ENCODE assay signal across 8 cellular contexts in the genomic region with DNA sequence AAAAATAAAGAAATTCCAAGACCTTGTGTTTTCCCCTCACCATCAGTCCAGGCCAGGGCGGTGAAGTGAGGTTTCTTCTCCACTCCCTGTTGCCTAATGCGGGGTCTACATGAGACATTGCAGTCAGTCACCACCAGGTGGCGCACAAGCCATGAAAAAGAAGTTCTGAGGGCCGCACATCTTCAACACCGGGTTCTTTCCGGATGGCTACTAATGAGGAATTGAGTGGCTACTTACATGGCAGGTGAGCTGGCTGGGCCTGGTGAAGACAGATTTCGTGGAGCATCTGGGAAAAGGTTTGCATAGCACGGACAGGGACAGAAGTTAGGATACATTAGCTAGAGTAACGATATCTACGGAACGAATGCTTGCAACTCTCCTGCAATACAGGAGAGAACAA. TPM values are rescaled to one million over a fixed set of nuclear protein-coding genes. Genes with fewer than 3 reads are reported as not detected.
DNase-seq lines count a peak whose midpoint lies in the region; ATAC-seq and TF ChIP-seq lines count a peak whose summit lies in the region.

No MANE protein-coding gene starts in this region.

- no peaks in the 10 kb centered on the region for H3K36me3 Mint-ChIP-seq in activated naive CD4-positive, alpha-beta T cell treated with anti-CD3 and anti-CD28 coated beads, Interleukin-2, amount 10 ng/mL, durations not matched to agents 7 days and 5 days

- H3K9ac ChIP-seq in parathyroid adenoma, result no peak overlapping the region

- no peaks in the 10 kb centered on the region for H3K79me2 ChIP-seq in parathyroid adenoma

- H3K4me3 Mint-ChIP-seq in activated naive CD4-positive, alpha-beta T cell treated with anti-CD3 and anti-CD28 coated beads, Interleukin-2, amount 10 ng/mL, durations not matched to agents 7 days and 5 days, result no peak overlapping the region

- H3K9me3 ChIP-seq in parathyroid adenoma (ENCODE audit: control insufficient read depth, low read length) (no peaks in the 10 kb centered on the region), upper lobe of right lung (no peaks in the 10 kb centered on the region)

- H3K4me3 ChIP-seq in parathyroid adenoma (ENCODE audit: low read depth, low read length) (no peak overlapping the region), upper lobe of right lung (no peak overlapping the region)

- no peak overlapping the region for H3K4me2 ChIP-seq in parathyroid adenoma (ENCODE audit: low read length)

- H3K27me3 ChIP-seq in parathyroid adenoma (ENCODE audit: control insufficient read depth, insufficient read depth, low read length) (no peaks in the 10 kb centered on the region), upper lobe of right lung (peaks cover 29% of the 10 kb centered on the region)

- ATAC-seq in upper lobe of right lung (peak; percentile 64), GM21447 (IDR thresholded peaks at IDR 0.05; ENCODE audit: unreplicated experiment) (no peak)

- H3K36me3 ChIP-seq in parathyroid adenoma (ENCODE audit: control insufficient read depth, insufficient read depth, low read length) (no peaks in the 10 kb centered on the region), upper lobe of right lung (no peaks in the 10 kb centered on the region)

- intact Hi-C loops in upper lobe of right lung (cut with DNase I), result loop anchor here (10.0 kb wide), 2 partner anchors 132 to 402 kb away; no protein-coding TSS in a partner anchor

- CTCF ChIA-PET in activated naive CD4-positive, alpha-beta T cell treated with anti-CD3 and anti-CD28 coated beads, Interleukin-2, amount 10 ng/mL, durations not matched to agents 7 days and 5 days (lab: Charles Lee), result interaction anchor here (0.7 to 15.6 kb wide), 22 partner anchors 9 to 1715 kb away, joined by 3 to 270 read pairs (median 4); no protein-coding TSS in a partner anchor

- no peaks in the 10 kb centered on the region for H3K9me3 Mint-ChIP-seq in activated naive CD4-positive, alpha-beta T cell treated with anti-CD3 and anti-CD28 coated beads, Interleukin-2, amount 10 ng/mL, durations not matched to agents 7 days and 5 days

- peak; percentile 83 for DNase-seq in GM03348 (ENCODE audit: low spot score)
- peak; percentile 68 for DNase-seq in NCI-H1092 (lab: John Stamatoyannopoulos, UW)
- DNase-seq in SK-N-DZ (ENCODE audit: low spot score), result peak; percentile 82
- DNase-seq in activated naive CD4-positive, alpha-beta T cell treated with anti-CD3 and anti-CD28 coated beads, Interleukin-2, amount 10 ng/mL, durations not matched to agents 7 days and 5 days, result peak; percentile 89
- peak; percentile 77 for DNase-seq in germinal center (ENCODE audit: low spot score)
- DNase-seq in upper lobe of right lung, result peak; percentile 90

- H3K4me1 ChIP-seq in parathyroid adenoma (no peaks in the 10 kb centered on the region), upper lobe of right lung (peaks cover 14% of the 10 kb centered on the region)

- H3K27me3 Mint-ChIP-seq in activated naive CD4-positive, alpha-beta T cell treated with anti-CD3 and anti-CD28 coated beads, Interleukin-2, amount 10 ng/mL, durations not matched to agents 7 days and 5 days, result peaks cover 33% of the 10 kb centered on the region

- no peak overlapping the region for H3K27ac ChIP-seq in parathyroid adenoma
- no peak overlapping the region for H3K27ac ChIP-seq in upper lobe of right lung

- no peak overlapping the region for H3K27ac Mint-ChIP-seq in activated naive CD4-positive, alpha-beta T cell treated with anti-CD3 and anti-CD28 coated beads, Interleukin-2, amount 10 ng/mL, durations not matched to agents 7 days and 5 days

- TF ChIP-seq CTCF in parathyroid adenoma (IDR thresholded peaks at IDR 0.05) (peak; percentile 78), upper lobe of right lung (IDR thresholded peaks at IDR 0.05) (peak; percentile 94)

- H3K4me1 Mint-ChIP-seq in activated naive CD4-positive, alpha-beta T cell treated with anti-CD3 and anti-CD28 coated beads, Interleukin-2, amount 10 ng/mL, durations not matched to agents 7 days and 5 days, result peaks cover 29% of the 10 kb centered on the region

- H2AFZ ChIP-seq in parathyroid adenoma, result no peak overlapping the region

RNA-seq across cellular contexts. Expression of gene S100A11, which starts 15.8 kb away (rescaled TPM):
- 34.7 and 36.6 TPM in 2 replicates for polyA plus RNA-seq in SK-N-DZ (2014; cell fraction: cytosol; rRNA removed)
- polyA plus RNA-seq in SK-N-DZ (2014; cell fraction: nucleus; rRNA removed), result 2.8 and 5.4 TPM in 2 replicates
- 522 TPM for total RNA-seq in upper lobe of right lung

RNA-seq across cellular contexts. Expression of gene TCHHL1, which starts 36.3 kb away (rescaled TPM):
- polyA plus RNA-seq in SK-N-DZ (2014; cell fraction: cytosol; rRNA removed), result not detected in 2 replicates
- polyA plus RNA-seq in SK-N-DZ (2014; cell fraction: nucleus; rRNA removed), result not detected in 2 replicates
- not detected for total RNA-seq in upper lobe of right lung

RNA-seq across cellular contexts. Expression of gene S100A10, which starts 58.9 kb away (rescaled TPM):
- not detected in 2 replicates for polyA plus RNA-seq in SK-N-DZ (2014; cell fraction: cytosol; rRNA removed)
- polyA plus RNA-seq in SK-N-DZ (2014; cell fraction: nucleus; rRNA removed), result not detected in 2 replicates
- 643 TPM for total RNA-seq in upper lobe of right lung
